In the genomic region with DNA sequence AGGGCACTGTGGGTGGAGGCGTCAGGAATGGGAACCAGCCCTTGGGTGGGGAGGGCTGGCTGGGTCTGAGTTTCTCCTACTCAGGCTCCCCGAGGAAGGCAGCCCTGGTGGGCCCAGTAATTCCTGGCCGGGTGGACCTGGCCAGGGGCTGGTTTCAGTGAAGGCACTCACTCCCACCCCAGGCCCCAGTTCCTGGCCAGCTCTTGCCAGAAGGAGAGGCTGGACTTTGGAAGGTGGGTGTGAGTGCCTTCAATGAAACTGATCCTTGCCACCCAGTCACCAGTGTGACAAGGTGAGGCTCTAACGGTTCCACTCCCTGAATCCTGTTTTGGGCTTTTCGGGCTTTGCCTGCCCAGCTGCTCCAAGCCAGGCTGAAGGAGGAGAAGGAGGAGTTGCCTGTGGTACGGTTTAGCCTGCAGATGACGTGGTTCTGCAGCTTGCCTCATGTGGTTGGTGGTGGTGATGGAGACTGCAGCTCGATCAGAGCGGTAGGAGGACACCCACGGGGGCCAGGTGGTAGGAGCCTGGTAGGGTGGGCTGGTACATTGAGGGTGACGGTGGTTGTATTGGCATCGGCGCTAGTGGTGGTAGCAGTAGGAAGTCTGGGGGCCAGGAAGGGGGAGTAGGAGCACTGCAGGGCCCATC, we compare ENCODE assay signal across 16 cellular contexts. TPM values are rescaled to one million over a fixed set of nuclear protein-coding genes. Genes with fewer than 3 reads are reported as not detected.
"Had no signal": no experiment of that assay in that cellular context is flagged by ENCODE, and none has a peak within 500 bp of the region (broad histone marks: within the 10 kb centered on the region; RNA-seq: fewer than 3 reads in every experiment).

No MANE protein-coding gene starts in this region.

RNA-seq across cellular contexts. Expression of a gene that starts 23.2 kb away (rescaled TPM):
- total RNA-seq: kidney, left ventricle myocardium inferior, lower leg skin, lung, mononuclear cell, natural killer cell, osteoblast, pancreas, psoas muscle, sigmoid colon, temporal lobe, upper lobe of left lung, urinary bladder, vagina had no signal
- polyA plus RNA-seq: immature natural killer cell, lung, pancreas, psoas muscle, sigmoid colon, smooth muscle cell, urinary bladder had no signal
